12 cellular contexts compared by ENCODE assay signal in the genomic region with DNA sequence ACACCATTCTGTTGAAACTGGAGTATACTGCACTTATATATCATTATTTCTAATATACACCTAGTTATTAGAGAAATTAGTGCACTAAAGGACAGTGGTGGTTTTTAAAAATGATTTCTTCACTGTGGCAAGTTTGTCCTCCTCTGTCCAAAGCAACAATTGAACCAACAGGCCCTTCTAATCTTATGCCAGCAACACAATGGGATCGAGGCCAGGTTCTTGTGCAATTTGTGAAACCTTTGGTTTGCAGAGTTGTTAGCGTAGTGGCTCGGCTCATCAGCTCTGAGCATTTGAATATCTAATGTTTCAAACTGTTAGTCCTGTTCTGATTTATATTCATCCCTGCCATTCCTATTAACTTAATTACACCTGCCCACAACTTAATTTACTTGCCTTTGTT. TPM values are rescaled to one million over a fixed set of nuclear protein-coding genes. Genes with fewer than 3 reads are reported as not detected.
DNase-seq lines count a peak whose midpoint lies in the region; ATAC-seq lines count a peak whose summit lies in the region.
"Had no signal": no experiment of that assay in that cellular context is flagged by ENCODE, and none has a peak within 500 bp of the region (broad histone marks: within the 10 kb centered on the region; RNA-seq: fewer than 3 reads in every experiment).

No MANE protein-coding gene starts in this region.

- intact Hi-C loops in left ventricle myocardium superior (cut with micrococcal nuclease) (no loop called here), sciatic nerve (cut with DNase I) (no loop called here)

- ATAC-seq in left ventricle myocardium superior (peak; percentile 89), sciatic nerve (peak; percentile 83), HG03342 (IDR thresholded peaks at IDR 0.05; ENCODE audit: unreplicated experiment) (no peak)
- ATAC-seq: activated naive CD8-positive, alpha-beta T cell treated with anti-CD3 and anti-CD28 coated beads, Interleukin-2, amount 50 U/mL, for 24 hours; esophagus mucosa had no signal

- no peaks in the 10 kb centered on the region for H3K27me3 ChIP-seq in adipocyte (replicated peaks; ENCODE audit: control insufficient read depth, insufficient read depth, low read length)

- peak; percentile 11 for DNase-seq in HuH-7.5 (ENCODE audit: low spot score)
- DNase-seq in adipocyte (ENCODE audit: low read depth): peak; percentile 87
- peak; percentile 43 for DNase-seq in left ventricle myocardium superior
- DNase-seq in sciatic nerve (ENCODE audit: low spot score): peak; percentile 63
- no peak for DNase-seq in NK-92 treated with Interleukin-12 subunit alpha and Interleukin-12 subunit beta, amount 100 ng/mL, for 24 hours (lab: John Stamatoyannopoulos, UW)
- no peak for DNase-seq in cerebellar cortex (ENCODE audit: low spot score)
- no peak for DNase-seq in T1000 (lab: John Stamatoyannopoulos, UW)
- DNase-seq: activated CD4-positive, alpha-beta memory T cell treated with anti-CD3 and anti-CD28 coated beads, Interleukin-2, amount 10 ng/mL, durations not matched to agents 7 days and 5 days; activated naive CD8-positive, alpha-beta T cell treated with anti-CD3 and anti-CD28 coated beads, Interleukin-2, amount 50 U/mL, for 24 hours; SIG-M5 had no signal

- H3K9me3 ChIP-seq in adipocyte (ENCODE audit: control insufficient read depth, low read length): no peaks in the 10 kb centered on the region

- H3K36me3 ChIP-seq in adipocyte (ENCODE audit: control insufficient read depth, insufficient read depth, low read length, severe bottlenecking): peaks cover 2% of the 10 kb centered on the region

- peaks cover 20% of the 10 kb centered on the region for H3K4me1 ChIP-seq in adipocyte (ENCODE audit: control insufficient read depth, insufficient read depth, low read length)

- H3K9ac ChIP-seq in adipocyte (ENCODE audit: low read length): no peak overlapping the region

- no peak overlapping the region for H3K4me3 ChIP-seq in adipocyte (ENCODE audit: low read length)

RNA-seq across cellular contexts. Expression of gene LRRC39, which starts 9.9 kb away (rescaled TPM):
- 209 TPM for total RNA-seq in left ventricle myocardium superior
- total RNA-seq in sciatic nerve: 1.7 TPM
- total RNA-seq: esophagus mucosa had no signal

RNA-seq across cellular contexts. Expression of gene TRMT13, which starts 54.9 kb away (rescaled TPM):
- total RNA-seq in left ventricle myocardium superior (6.4 TPM), sciatic nerve (25.8 TPM)

RNA-seq across cellular contexts. Expression of gene SASS6, which starts 55.2 kb away (rescaled TPM):
- 2.2 TPM for total RNA-seq in left ventricle myocardium superior
- total RNA-seq in sciatic nerve: 3.1 TPM

Comparison
In these comparisons a context has a peak if more than half of its experiments do, and no peak if none do; other contexts are left out.
1. DNase-seq: peak in HuH-7.5 (single experiment), adipocyte (single experiment), left ventricle myocardium superior (single experiment) and sciatic nerve (single experiment); none in NK-92 treated with Interleukin-12 subunit alpha and Interleukin-12 subunit beta, amount 100 ng/mL, for 24 hours (single experiment), cerebellar cortex (single experiment) and T1000 (single experiment).
2. RNA of gene LRRC39, which starts 9.9 kb away (total RNA-seq): 209 TPM in left ventricle myocardium superior (single experiment); 1.7 TPM in sciatic nerve (single experiment); every median in the first group is over 10 times any median in the second.